Comparison of ENCODE assay signal across 16 cellular contexts in genomic region chr11:96366024-96366423, GRCh38.
"Had no signal": no experiment of that assay in that cellular context is flagged by ENCODE, and none has a peak within 500 bp of the region (broad histone marks: within the 10 kb centered on the region; RNA-seq: fewer than 3 reads in every experiment).

No MANE protein-coding gene starts in this region.

- DNase-seq: dorsolateral prefrontal cortex; effector CD8-positive, alpha-beta T cell; gastrocnemius medialis; left colon; left ventricle myocardium superior; mesendoderm; naive B cell; occipital lobe; psoas muscle; retina; right lobe of liver; spleen; stimulated activated CD4-positive, alpha-beta T cell treated with anti-CD3 and anti-CD28 coated beads, Interleukin-15, amount 100 ng/mL, for 24 hours; stimulated activated CD4-positive, alpha-beta T cell treated with anti-CD3 and anti-CD28 coated beads, Interleukin-1b, Interleukin-23, amount 100 ng/mL, for 48 hours; stimulated activated CD4-positive, alpha-beta T cell treated with anti-CD3 and anti-CD28 coated beads, Interleukin-4, amount 100 ng/mL, for 24 hours; testis had no signal
